ENCODE assay signal across 18 cellular contexts in genomic region chr7:47360301-47360900, GRCh38.
"Had no signal": no experiment of that assay in that cellular context is flagged by ENCODE, and none has a peak within 500 bp of the region (broad histone marks: within the 10 kb centered on the region; RNA-seq: fewer than 3 reads in every experiment).

No MANE protein-coding gene starts in this region.

- H3K27ac ChIP-seq: coronary artery, hepatocyte, lower lobe of right lung, psoas muscle, thoracic aorta had no signal

- H2AFZ ChIP-seq: hepatocyte had no signal

- H3K4me1 Mint-ChIP-seq: memory B cell, naive B cell, nephron had no signal

- H3K4me2 ChIP-seq: hepatocyte, smooth muscle cell had no signal

- H3K27me3 Mint-ChIP-seq: memory B cell; naive B cell; stimulated activated memory B cell treated with anti-CD40 and anti-IgM and Interleukin-4, amounts not matched to agents 10 μg/mL and 1 μg/mL and 100 μg/mL, for 72 hours; stimulated activated naive CD8-positive, alpha-beta T cell treated with anti-CD3 and anti-CD28 coated beads, Interleukin-15, amount 100 ng/mL, for 72 hours had no signal

- H3K36me3 ChIP-seq: thoracic aorta had no signal

- H3K9me3 Mint-ChIP-seq: memory B cell; naive B cell; nephron; stimulated activated memory B cell treated with anti-CD40 and anti-IgM and Interleukin-4, amounts not matched to agents 10 μg/mL and 1 μg/mL and 100 μg/mL, for 72 hours; stimulated activated naive CD8-positive, alpha-beta T cell treated with anti-CD3 and anti-CD28 coated beads, Interleukin-15, amount 100 ng/mL, for 72 hours; type B pancreatic cell had no signal

- H3K27ac Mint-ChIP-seq: memory B cell; nephron; stimulated activated memory B cell treated with anti-CD40 and anti-IgM and Interleukin-4, amounts not matched to agents 10 μg/mL and 1 μg/mL and 100 μg/mL, for 72 hours had no signal

- H3K4me3 ChIP-seq: coronary artery, hepatocyte, lower lobe of right lung, psoas muscle, smooth muscle cell, thoracic aorta had no signal

- H3K36me3 Mint-ChIP-seq: naive B cell had no signal

- DNase-seq: effector CD8-positive, alpha-beta T cell; foreskin melanocyte; lower lobe of right lung; midbrain; naive B cell; psoas muscle; stimulated activated CD4-positive, alpha-beta T cell treated with anti-CD3 and anti-CD28 coated beads, Interleukin-4, amount 100 ng/mL, for 1 hour; substantia nigra had no signal

- FAIRE-seq: urothelium cell line had no signal

- H3K4me3 Mint-ChIP-seq: memory B cell; naive B cell; nephron; stimulated activated memory B cell treated with anti-CD40 and anti-IgM and Interleukin-4, amounts not matched to agents 10 μg/mL and 1 μg/mL and 100 μg/mL, for 72 hours; type B pancreatic cell had no signal

- ATAC-seq: lower lobe of right lung; psoas muscle; stimulated activated memory B cell treated with anti-CD40 and anti-IgM and Interleukin-4, amounts not matched to agents 10 μg/mL and 1 μg/mL and 100 μg/mL, for 72 hours; stimulated activated naive CD8-positive, alpha-beta T cell treated with anti-CD3 and anti-CD28 coated beads, Interleukin-15, amount 100 ng/mL, for 72 hours had no signal

- H3K27me3 ChIP-seq: hepatocyte had no signal

- H3K9me3 ChIP-seq: lower lobe of right lung, psoas muscle, thoracic aorta had no signal
